Comparison of ENCODE assay signal across 8 cellular contexts in genomic region chr11:2893021-2893528, GRCh38. TPM values are rescaled to one million over a fixed set of nuclear protein-coding genes. Genes with fewer than 3 reads are reported as not detected.
A peak's percentile ranks its signal among the peaks of the same experiment; 100 is the strongest.
DNase-seq lines count a peak whose midpoint lies in the region; ATAC-seq, FAIRE-seq and TF ChIP-seq lines count a peak whose summit lies in the region.

No MANE protein-coding gene starts in this region.

- H3K27me3 ChIP-seq in HepG2 (ENCODE audit: control insufficient read depth in 1 of 2, insufficient read depth in 2 of 2, low read length in 2 of 2) (peaks cover 1 to 12% of the 10 kb centered on the region in 2 experiments; a peak in 4 of 5 replicates), transverse colon (no peaks in the 10 kb centered on the region)

- no peak overlapping the region for H3K27ac ChIP-seq in HepG2 (ENCODE audit: extremely low read length, insufficient read depth, low read length)
- H3K27ac ChIP-seq in transverse colon = peak overlapping the region; percentile 18 to 59 (median 57)

- POLR2A ChIA-PET in HepG2 (lab: Yijun Ruan, JAX) = interaction anchor here (1.5 to 2.2 kb wide), 4 partner anchors 163 to 360 kb away, joined by 4 to 9 read pairs (median 8); no protein-coding TSS in a partner anchor

- H3K4me2 ChIP-seq in HepG2 (ENCODE audit: low read depth, low read length) = no peak overlapping the region

- no peak overlapping the region for H3K9ac ChIP-seq in HepG2 (ENCODE audit: insufficient read depth, low read depth, low read length)

- no peak for TF ChIP-seq CTCF in HepG2 (CRISPR knock-in tag; IDR thresholded peaks at IDR 0.05)
- no peak for TF ChIP-seq CTCF in transverse colon (IDR thresholded peaks at IDR 0.05)

- WGBS in HepG2 (ENCODE audit: low lambda C conversion rate) = 80% methylated on average over 1 of the region's 2 CpGs
- WGBS in transverse colon (ENCODE audit: low coverage in 1 of 2), 2 donors = 94 to 100% methylated on average over 1 to 2 of the region's 2 CpGs

- H3K4me1 ChIP-seq in HepG2 (ENCODE audit: insufficient read depth, low read length) (peaks cover 39% of the 10 kb centered on the region), transverse colon (peaks cover 21 to 30% (median 28%) of the 10 kb centered on the region in 4 donors)

- H3K79me2 ChIP-seq in HepG2 (ENCODE audit: insufficient read depth, low read length) = no peaks in the 10 kb centered on the region

- TF ChIP-seq POLR2A in HepG2 (IDR thresholded peaks at IDR 0.05; ENCODE audit: insufficient read depth in 1 of 2, low read depth in 2 of 2, low read length in 2 of 2) = no peak
- no peak for TF ChIP-seq POLR2A in transverse colon (IDR thresholded peaks at IDR 0.05)

- no peaks in the 10 kb centered on the region for H3K9me3 ChIP-seq in HepG2 (ENCODE audit: low read length)
- no peaks in the 10 kb centered on the region for H3K9me3 ChIP-seq in transverse colon

- no peak overlapping the region for H2AFZ ChIP-seq in HepG2 (ENCODE audit: low read length)

- no peak for ATAC-seq in activated naive CD4-positive, alpha-beta T cell treated with anti-CD3 and anti-CD28 coated beads, Interleukin-2, amount 50 U/mL, for 72 hours
- no peak for ATAC-seq in activated naive CD8-positive, alpha-beta T cell treated with anti-CD3 and anti-CD28 coated beads, Interleukin-2, amount 50 U/mL, for 24 hours
- ATAC-seq in HepG2 (no peak), GM19035 (IDR thresholded peaks at IDR 0.05; ENCODE audit: unreplicated experiment) (no peak)

- no peak for DNase-seq in activated naive CD4-positive, alpha-beta T cell treated with anti-CD3 and anti-CD28 coated beads, Interleukin-2, amount 10 ng/mL, durations not matched to agents 7 days and 5 days
- DNase-seq in activated naive CD4-positive, alpha-beta T cell treated with anti-CD3 and anti-CD28 coated beads, Interleukin-2, amount 50 U/mL, for 72 hours (ENCODE audit: low spot score in 2 of 2) = no peak
- DNase-seq in activated naive CD8-positive, alpha-beta T cell treated with anti-CD3 and anti-CD28 coated beads, Interleukin-2, amount 50 U/mL, for 24 hours = no peak
- DNase-seq in HepG2 (ENCODE audit: low spot score) (no peak), transverse colon (no peak), medulla oblongata (ENCODE audit: extremely low spot score) (no peak)
- DNase-seq in NK-92 treated with Interleukin-12 subunit alpha and Interleukin-12 subunit beta, amount 100 ng/mL, for 24 hours (lab: John Stamatoyannopoulos, UW) = no peak

- FAIRE-seq in HepG2 (lab: Jason Lieb, UNC) = no peak

- peaks cover 13% of the 10 kb centered on the region for H3K27me3 Mint-ChIP-seq in activated naive CD4-positive, alpha-beta T cell treated with anti-CD3 and anti-CD28 coated beads, Interleukin-2, amount 10 ng/mL, durations not matched to agents 7 days and 5 days
- H3K27me3 Mint-ChIP-seq in activated naive CD8-positive, alpha-beta T cell treated with anti-CD3 and anti-CD28 coated beads, Interleukin-2, amount 50 U/mL, for 24 hours = no peaks in the 10 kb centered on the region

- peak overlapping the region; percentile 86 for H3K27ac Mint-ChIP-seq in activated naive CD4-positive, alpha-beta T cell treated with anti-CD3 and anti-CD28 coated beads, Interleukin-2, amount 10 ng/mL, durations not matched to agents 7 days and 5 days
- peak overlapping the region in 1 of 2 donors; percentile 60 for H3K27ac Mint-ChIP-seq in activated naive CD4-positive, alpha-beta T cell treated with anti-CD3 and anti-CD28 coated beads, Interleukin-2, amount 50 U/mL, for 72 hours
- peak overlapping the region; percentile 13 for H3K27ac Mint-ChIP-seq in activated naive CD8-positive, alpha-beta T cell treated with anti-CD3 and anti-CD28 coated beads, Interleukin-2, amount 50 U/mL, for 24 hours

- peak overlapping the region; percentile 81 for H3K4me3 Mint-ChIP-seq in activated naive CD4-positive, alpha-beta T cell treated with anti-CD3 and anti-CD28 coated beads, Interleukin-2, amount 10 ng/mL, durations not matched to agents 7 days and 5 days
- H3K4me3 Mint-ChIP-seq in activated naive CD8-positive, alpha-beta T cell treated with anti-CD3 and anti-CD28 coated beads, Interleukin-2, amount 50 U/mL, for 24 hours = peak overlapping the region; percentile 76

- intact Hi-C loops in HepG2 (cut with micrococcal nuclease; ENCODE audit: unreplicated experiment) = loop anchor here (2.0 kb wide), 1 partner anchor 464 kb away; no protein-coding TSS in a partner anchor
- intact Hi-C loops in transverse colon (cut with DNase I; ENCODE audit: low total_unique reads) = loop anchor here (10.0 kb wide), 1 partner anchor 468 kb away; no protein-coding TSS in a partner anchor

- H3K36me3 Mint-ChIP-seq in activated naive CD4-positive, alpha-beta T cell treated with anti-CD3 and anti-CD28 coated beads, Interleukin-2, amount 10 ng/mL, durations not matched to agents 7 days and 5 days = no peaks in the 10 kb centered on the region
- H3K36me3 Mint-ChIP-seq in activated naive CD4-positive, alpha-beta T cell treated with anti-CD3 and anti-CD28 coated beads, Interleukin-2, amount 50 U/mL, for 72 hours = no peaks in the 10 kb centered on the region
- no peaks in the 10 kb centered on the region for H3K36me3 Mint-ChIP-seq in activated naive CD8-positive, alpha-beta T cell treated with anti-CD3 and anti-CD28 coated beads, Interleukin-2, amount 50 U/mL, for 24 hours (ENCODE audit: low read depth)

- BruUV-seq in HepG2 (replicated peaks; lab: Mats Ljungman, UMichigan) = no TSS peak

- no peaks in the 10 kb centered on the region for H4K20me1 ChIP-seq in HepG2 (ENCODE audit: insufficient read depth, low read length)

- TF ChIP-seq RAD21 in HepG2 (CRISPR knock-in tag; IDR thresholded peaks at IDR 0.05) = no peak

- in situ Hi-C loops in HepG2 (cut with HindIII; ENCODE audit: extremely low pct_ligation_motif_present, low pct_unique_long_range_greater_than_20kb) = no loop called here
- in situ Hi-C loops in transverse colon (cut with MboI; ENCODE audit: low pct_ligation_motif_present in 1 of 4, low pct_unique_long_range_greater_than_20kb in 1 of 4, low sequenced_read_pairs in 3 of 4) = loop anchor here in 3 of 4 donors (10.0 to 25.0 kb wide), 4 partner anchors 456 to 581 kb away; partner anchors contain the start of genes C11orf21 (in 1 of the 3), KCNQ1 (in 1 of the 3), TRPM5 (in 1 of the 3) and TSPAN32 (in 1 of the 3)

- TF ChIP-seq EP300 in HepG2 (IDR thresholded peaks at IDR 0.05; ENCODE audit: low read depth in 2 of 2, low read length in 2 of 2) (no peak), HepG2 (CRISPR knock-in tag; IDR thresholded peaks at IDR 0.05; ENCODE audit: borderline replicate concordance) (no peak), transverse colon (IDR thresholded peaks at IDR 0.05; ENCODE audit: low read depth) (no peak)

- peaks cover 40% of the 10 kb centered on the region for H3K4me1 Mint-ChIP-seq in activated naive CD4-positive, alpha-beta T cell treated with anti-CD3 and anti-CD28 coated beads, Interleukin-2, amount 10 ng/mL, durations not matched to agents 7 days and 5 days
- peaks cover 22% of the 10 kb centered on the region for H3K4me1 Mint-ChIP-seq in activated naive CD8-positive, alpha-beta T cell treated with anti-CD3 and anti-CD28 coated beads, Interleukin-2, amount 50 U/mL, for 24 hours

- H3K4me3 ChIP-seq in HepG2 (replicated peaks in 1 of 3; ENCODE audit: insufficient read depth in 1 of 3, low read depth in 2 of 3, low read length in 3 of 3) (peak overlapping the region in 1 of 3 experiments; percentile 11; a peak in 1 of 6 replicates), transverse colon (peak overlapping the region in 2 of 4 donors; percentile 24 to 45)

- no peaks in the 10 kb centered on the region for H3K9me3 Mint-ChIP-seq in activated naive CD4-positive, alpha-beta T cell treated with anti-CD3 and anti-CD28 coated beads, Interleukin-2, amount 10 ng/mL, durations not matched to agents 7 days and 5 days
- H3K9me3 Mint-ChIP-seq in activated naive CD4-positive, alpha-beta T cell treated with anti-CD3 and anti-CD28 coated beads, Interleukin-2, amount 50 U/mL, for 72 hours = no peaks in the 10 kb centered on the region
- no peaks in the 10 kb centered on the region for H3K9me3 Mint-ChIP-seq in activated naive CD8-positive, alpha-beta T cell treated with anti-CD3 and anti-CD28 coated beads, Interleukin-2, amount 50 U/mL, for 24 hours

- CTCF ChIA-PET in activated naive CD4-positive, alpha-beta T cell treated with anti-CD3 and anti-CD28 coated beads, Interleukin-2, amount 10 ng/mL, durations not matched to agents 7 days and 5 days (lab: Charles Lee) = interaction anchor here (0.7 to 13.7 kb wide), 21 partner anchors 9 to 799 kb away, joined by 3 to 344 read pairs (median 4); partner anchors contain the start of genes CARS1 and PHLDA2
- CTCF ChIA-PET in HepG2 (lab: Yijun Ruan, JAX; ENCODE audit: low intra/inter-chr PET ratio, low total read pairs) = interaction anchor here (2.4 to 8.6 kb wide), 2 partner anchors 37 to 361 kb away, joined by 11 to 148 read pairs; no protein-coding TSS in a partner anchor

- H3K36me3 ChIP-seq in HepG2 (replicated peaks in 1 of 2; ENCODE audit: control insufficient read depth in 1 of 2, insufficient read depth in 2 of 2, low read length in 2 of 2) = no peaks in the 10 kb centered on the region
- no peaks in the 10 kb centered on the region for H3K36me3 ChIP-seq in transverse colon

RNA-seq across cellular contexts. Expression of gene CDKN1C, which starts 7.5 kb away (rescaled TPM):
- 1 to 10 TPM; 1.5 to 1.8 TPM for total RNA-seq in activated naive CD4-positive, alpha-beta T cell treated with anti-CD3 and anti-CD28 coated beads, Interleukin-2, amount 50 U/mL, for 72 hours
- total RNA-seq in HepG2 (2016; rRNA removed; fragmentation: Illumina TruSeq; extraction: Trizol) (not detected in 2 replicates), transverse colon (10 to 100 TPM; 12.4 to 40.0 (median 27.7) TPM)
- not detected in 2 replicates for total RNA-seq in HepG2 (2016; cell fraction: cytosol; rRNA removed; fragmentation: Illumina TruSeq; extraction: Trizol; ENCODE audit: low read depth)
- not detected in 2 replicates for total RNA-seq in HepG2 (2016; cell fraction: insoluble cytoplasmic fraction; rRNA removed; fragmentation: Illumina TruSeq; extraction: Trizol)
- total RNA-seq in HepG2 (2016; cell fraction: membrane; rRNA removed; fragmentation: Illumina TruSeq; extraction: Trizol) = not detected in 2 replicates
- not detected in 2 replicates for total RNA-seq in HepG2 (2016; cell fraction: nucleus; rRNA removed; fragmentation: Illumina TruSeq; extraction: Trizol)
- polyA plus RNA-seq in HepG2 (2011; rRNA removed) = not detected in 2 replicates
- not detected in 2 replicates for polyA plus RNA-seq in HepG2 (2011; cell fraction: cytosol; rRNA removed)
- 0.10 and 0.23 TPM in 2 replicates for polyA plus RNA-seq in HepG2 (2011; cell fraction: nucleus; rRNA removed)
- polyA plus RNA-seq in HepG2 (2012) = not detected in 2 replicates
- not detected in 2 replicates for polyA plus RNA-seq in HepG2 (2016; cell fraction: cytosol; fragmentation: Illumina TruSeq; extraction: Trizol; ENCODE audit: low read depth)
- not detected in 2 replicates for polyA plus RNA-seq in HepG2 (2016; cell fraction: insoluble cytoplasmic fraction; fragmentation: Illumina TruSeq; extraction: Trizol; ENCODE audit: low read depth)
- polyA plus RNA-seq in HepG2 (2016; cell fraction: membrane; fragmentation: Illumina TruSeq; extraction: Trizol; ENCODE audit: low read depth) = not detected in 2 replicates
- polyA plus RNA-seq in HepG2 (2016; cell fraction: nucleus; fragmentation: Illumina TruSeq; extraction: Trizol; ENCODE audit: insufficient read depth, low read depth) = not detected in 2 replicates
- polyA minus RNA-seq in HepG2 (2011; rRNA and poly(A)+ RNA removed; ENCODE audit: low replicate concordance) = 17.4 TPM in 1 of 2 replicates, not detected in the other
- 0.30 and 0.70 TPM in 2 replicates for polyA minus RNA-seq in HepG2 (2011; cell fraction: cytosol; rRNA and poly(A)+ RNA removed)
- 0.52 TPM in 1 of 2 replicates, not detected in the other for polyA minus RNA-seq in HepG2 (2011; cell fraction: nucleus; rRNA and poly(A)+ RNA removed)

RNA-seq across cellular contexts. Expression of gene PHLDA2, which starts 36.1 kb away (rescaled TPM):
- total RNA-seq in activated naive CD4-positive, alpha-beta T cell treated with anti-CD3 and anti-CD28 coated beads, Interleukin-2, amount 50 U/mL, for 72 hours = 1 to 10 TPM; 3.6 to 5.9 TPM
- 0.36 and 0.55 TPM in 2 replicates for total RNA-seq in HepG2 (2016; rRNA removed; fragmentation: Illumina TruSeq; extraction: Trizol)
- total RNA-seq in HepG2 (2016; cell fraction: cytosol; rRNA removed; fragmentation: Illumina TruSeq; extraction: Trizol; ENCODE audit: low read depth) = 0.40 TPM in 1 of 2 replicates, not detected in the other
- 0.27 and 0.56 TPM in 2 replicates for total RNA-seq in HepG2 (2016; cell fraction: insoluble cytoplasmic fraction; rRNA removed; fragmentation: Illumina TruSeq; extraction: Trizol)
- total RNA-seq in HepG2 (2016; cell fraction: membrane; rRNA removed; fragmentation: Illumina TruSeq; extraction: Trizol) = 0.31 and 0.65 TPM in 2 replicates
- not detected in 2 replicates for total RNA-seq in HepG2 (2016; cell fraction: nucleus; rRNA removed; fragmentation: Illumina TruSeq; extraction: Trizol)
- 0.78 and 1.5 TPM in 2 replicates for polyA plus RNA-seq in HepG2 (2011; rRNA removed)
- polyA plus RNA-seq in HepG2 (2011; cell fraction: cytosol; rRNA removed) = 2.2 and 3.8 TPM in 2 replicates
- polyA plus RNA-seq in HepG2 (2011; cell fraction: nucleus; rRNA removed) = 3.7 and 3.9 TPM in 2 replicates
- 1.5 and 2.9 TPM in 2 replicates for polyA plus RNA-seq in HepG2 (2012)
- 1.1 and 1.5 TPM in 2 replicates for polyA plus RNA-seq in HepG2 (2016; cell fraction: cytosol; fragmentation: Illumina TruSeq; extraction: Trizol; ENCODE audit: low read depth)
- 2.2 and 2.4 TPM in 2 replicates for polyA plus RNA-seq in HepG2 (2016; cell fraction: insoluble cytoplasmic fraction; fragmentation: Illumina TruSeq; extraction: Trizol; ENCODE audit: low read depth)
- polyA plus RNA-seq in HepG2 (2016; cell fraction: membrane; fragmentation: Illumina TruSeq; extraction: Trizol; ENCODE audit: low read depth) = 1.2 and 1.5 TPM in 2 replicates
- 2.0 and 2.5 TPM in 2 replicates for polyA plus RNA-seq in HepG2 (2016; cell fraction: nucleus; fragmentation: Illumina TruSeq; extraction: Trizol; ENCODE audit: insufficient read depth, low read depth)
- 1.2 and 12.9 TPM in 2 replicates for polyA minus RNA-seq in HepG2 (2011; rRNA and poly(A)+ RNA removed; ENCODE audit: low replicate concordance)
- polyA minus RNA-seq in HepG2 (2011; cell fraction: cytosol; rRNA and poly(A)+ RNA removed) = 0.88 and 1.4 TPM in 2 replicates
- polyA minus RNA-seq in HepG2 (2011; cell fraction: nucleus; rRNA and poly(A)+ RNA removed) = 0.64 and 0.87 TPM in 2 replicates
- 10 to 100 TPM in 1 of 4 donors, 1 to 10 TPM in 1, not detected in 2; 8.2 to 16.2 TPM for total RNA-seq in transverse colon

Comparison
In these comparisons a context has a peak if more than half of its experiments do, and no peak if none do; other contexts are left out.
1. RNA of gene CDKN1C, which starts 7.5 kb away (total RNA-seq): 12.4 to 40.0 TPM in transverse colon; 1.5 to 1.8 TPM in activated naive CD4-positive, alpha-beta T cell treated with anti-CD3 and anti-CD28 coated beads, Interleukin-2, amount 50 U/mL, for 72 hours and not detected in HepG2; every median in the first group is over 4 times any median in the second.